In the genomic region with DNA sequence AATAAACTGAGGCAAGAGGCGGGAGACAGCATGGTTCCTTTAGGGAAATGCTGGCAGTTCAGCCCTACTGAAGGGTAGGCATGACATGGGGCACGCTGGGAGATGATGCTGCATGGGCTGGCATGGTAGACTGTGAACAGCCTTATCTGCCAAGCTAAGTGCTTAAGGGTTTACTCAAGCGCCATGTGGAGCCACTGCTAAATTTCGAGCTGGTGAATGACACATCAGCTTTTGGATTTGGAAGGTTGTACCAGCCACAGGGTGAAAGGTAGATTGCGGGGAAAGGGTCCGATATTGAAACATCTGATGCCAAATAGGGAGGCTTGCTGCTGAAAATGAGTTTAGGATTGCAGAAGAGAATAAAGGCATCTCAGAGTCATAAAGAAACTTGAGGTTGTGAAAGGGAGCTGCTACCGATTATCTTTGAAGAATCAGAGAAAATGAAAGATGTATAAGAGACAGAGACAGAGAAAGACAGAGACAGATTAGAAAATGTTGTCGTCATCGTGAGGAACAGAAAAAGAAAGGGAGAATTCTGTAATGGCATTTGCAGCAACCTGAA, we compare ENCODE assay signal across 13 cellular contexts. TPM values are rescaled to one million over a fixed set of nuclear protein-coding genes. Genes with fewer than 3 reads are reported as not detected.
DNase-seq lines count a peak whose midpoint lies in the region; ATAC-seq and FAIRE-seq lines count a peak whose summit lies in the region.
"Had no signal": no experiment of that assay in that cellular context is flagged by ENCODE, and none has a peak within 500 bp of the region (broad histone marks: within the 10 kb centered on the region; RNA-seq: fewer than 3 reads in every experiment).

No MANE protein-coding gene starts in this region.

- H3K4me1 Mint-ChIP-seq in activated CD4-positive, alpha-beta T cell treated with anti-CD3 and anti-CD28 coated beads, Interleukin-2, amount 10 ng/mL, durations not matched to agents 24 days and 14 days: peaks cover 73% of the 10 kb centered on the region
- peaks cover 86% of the 10 kb centered on the region for H3K4me1 Mint-ChIP-seq in activated CD4-positive, alpha-beta memory T cell treated with anti-CD3 and anti-CD28 coated beads, Interleukin-2, amount 10 ng/mL, durations not matched to agents 7 days and 5 days
- peaks cover 96 to 100% of the 10 kb centered on the region in 2 donors for H3K4me1 Mint-ChIP-seq in immature natural killer cell

- peak; percentile 76 for DNase-seq in activated CD4-positive, alpha-beta T cell treated with anti-CD3 and anti-CD28 coated beads, Interleukin-2, amount 10 ng/mL, durations not matched to agents 24 days and 14 days
- no peak for DNase-seq in activated CD4-positive, alpha-beta T cell treated with anti-CD3 and anti-CD28 coated beads, Interleukin-2, amount 50 U/mL, for 4 hours
- DNase-seq in GM18507 (ENCODE audit: extremely low spot score, insufficient read length, low read depth) (no peak), immature natural killer cell (no peak), EL (no peak), T1000 (lab: John Stamatoyannopoulos, UW) (no peak)
- no peak for DNase-seq in activated CD4-positive, alpha-beta memory T cell treated with anti-CD3 and anti-CD28 coated beads, Interleukin-2, amount 10 ng/mL, durations not matched to agents 7 days and 5 days
- DNase-seq: DMS79, NCI-H1105 treated with DMSO at 0.1 percent for 48 hours, PC-3, posterior cingulate gyrus had no signal

- peaks cover 14% of the 10 kb centered on the region for H3K9me3 Mint-ChIP-seq in activated CD4-positive, alpha-beta T cell treated with anti-CD3 and anti-CD28 coated beads, Interleukin-2, amount 10 ng/mL, durations not matched to agents 24 days and 14 days
- H3K9me3 Mint-ChIP-seq in activated CD4-positive, alpha-beta memory T cell treated with anti-CD3 and anti-CD28 coated beads, Interleukin-2, amount 10 ng/mL, durations not matched to agents 7 days and 5 days: peaks cover 21% of the 10 kb centered on the region
- H3K9me3 Mint-ChIP-seq in immature natural killer cell: no peaks in the 10 kb centered on the region

- peak overlapping the region; percentile 59 for H3K4me3 Mint-ChIP-seq in activated CD4-positive, alpha-beta T cell treated with anti-CD3 and anti-CD28 coated beads, Interleukin-2, amount 10 ng/mL, durations not matched to agents 24 days and 14 days
- H3K4me3 Mint-ChIP-seq in activated CD4-positive, alpha-beta memory T cell treated with anti-CD3 and anti-CD28 coated beads, Interleukin-2, amount 10 ng/mL, durations not matched to agents 7 days and 5 days: peak overlapping the region; percentile 48
- peak overlapping the region; percentile 30 to 74 (median 58) for H3K4me3 Mint-ChIP-seq in immature natural killer cell

- CTCF ChIA-PET in activated CD4-positive, alpha-beta memory T cell treated with anti-CD3 and anti-CD28 coated beads, Interleukin-2, amount 10 ng/mL, durations not matched to agents 7 days and 5 days (lab: Charles Lee): interaction anchor here (0.6 to 1.6 kb wide), 4 partner anchors 10 to 49 kb away, joined by 3 to 4 read pairs (median 4); no protein-coding TSS in a partner anchor

- intact Hi-C loops in activated CD4-positive, alpha-beta T cell treated with anti-CD3 and anti-CD28 coated beads, Interleukin-2, amount 10 ng/mL, durations not matched to agents 24 days and 14 days (cut with micrococcal nuclease): loop anchor here (1.0 kb wide), 2 partner anchors 8 to 9 kb away; no protein-coding TSS in a partner anchor

- H3K36me3 Mint-ChIP-seq in activated CD4-positive, alpha-beta T cell treated with anti-CD3 and anti-CD28 coated beads, Interleukin-2, amount 10 ng/mL, durations not matched to agents 24 days and 14 days (ENCODE audit: low read depth): peaks cover 58% of the 10 kb centered on the region
- peaks cover 72% of the 10 kb centered on the region for H3K36me3 Mint-ChIP-seq in activated CD4-positive, alpha-beta memory T cell treated with anti-CD3 and anti-CD28 coated beads, Interleukin-2, amount 10 ng/mL, durations not matched to agents 7 days and 5 days (ENCODE audit: low read depth)
- peaks cover 5 to 35% (median 17%) of the 10 kb centered on the region in 3 donors for H3K36me3 Mint-ChIP-seq in immature natural killer cell

- H3K27ac Mint-ChIP-seq in activated CD4-positive, alpha-beta T cell treated with anti-CD3 and anti-CD28 coated beads, Interleukin-2, amount 10 ng/mL, durations not matched to agents 24 days and 14 days: peak overlapping the region; percentile 74
- peak overlapping the region; percentile 77 for H3K27ac Mint-ChIP-seq in activated CD4-positive, alpha-beta memory T cell treated with anti-CD3 and anti-CD28 coated beads, Interleukin-2, amount 10 ng/mL, durations not matched to agents 7 days and 5 days
- H3K27ac Mint-ChIP-seq in immature natural killer cell: peak overlapping the region; percentile 72 to 100 (median 94)

- no peak for ATAC-seq in GM18861 (IDR thresholded peaks at IDR 0.05; ENCODE audit: unreplicated experiment)
- ATAC-seq: PC-3 had no signal

- FAIRE-seq in GM18507 (lab: Jason Lieb, UNC): peak; percentile 82
- FAIRE-seq: urothelium cell line had no signal

- no peaks in the 10 kb centered on the region for H3K27me3 Mint-ChIP-seq in activated CD4-positive, alpha-beta T cell treated with anti-CD3 and anti-CD28 coated beads, Interleukin-2, amount 10 ng/mL, durations not matched to agents 24 days and 14 days
- no peaks in the 10 kb centered on the region for H3K27me3 Mint-ChIP-seq in activated CD4-positive, alpha-beta memory T cell treated with anti-CD3 and anti-CD28 coated beads, Interleukin-2, amount 10 ng/mL, durations not matched to agents 7 days and 5 days
- peaks cover 0 to 3% (median 2%) of the 10 kb centered on the region in 3 donors for H3K27me3 Mint-ChIP-seq in immature natural killer cell (ENCODE audit: low read depth in 3 of 3)

- POLR2A ChIA-PET in activated CD4-positive, alpha-beta memory T cell treated with anti-CD3 and anti-CD28 coated beads, Interleukin-2, amount 10 ng/mL, durations not matched to agents 7 days and 5 days (lab: Charles Lee): interaction anchor here (1.1 to 7.6 kb wide), 5 partner anchors 8 to 56 kb away, joined by 3 to 64 read pairs (median 9); partner anchors contain the start of gene PIK3R5

RNA-seq across cellular contexts. Expression of gene PIK3R5, which starts 16.4 kb away (rescaled TPM):
- 32.6 and 36.8 TPM in 2 replicates for total RNA-seq in activated CD4-positive, alpha-beta T cell treated with anti-CD3 and anti-CD28 coated beads, Interleukin-2, amount 10 ng/mL, durations not matched to agents 24 days and 14 days
- 10 to 100 TPM; 50.3 to 52.7 TPM for total RNA-seq in activated CD4-positive, alpha-beta memory T cell treated with anti-CD3 and anti-CD28 coated beads, Interleukin-2, amount 10 ng/mL, durations not matched to agents 7 days and 5 days
- polyA plus RNA-seq in immature natural killer cell: 10 to 100 TPM; 26.7 to 90.9 (median 28.9) TPM
- total RNA-seq: PC-3 had no signal
